In the genomic region with DNA sequence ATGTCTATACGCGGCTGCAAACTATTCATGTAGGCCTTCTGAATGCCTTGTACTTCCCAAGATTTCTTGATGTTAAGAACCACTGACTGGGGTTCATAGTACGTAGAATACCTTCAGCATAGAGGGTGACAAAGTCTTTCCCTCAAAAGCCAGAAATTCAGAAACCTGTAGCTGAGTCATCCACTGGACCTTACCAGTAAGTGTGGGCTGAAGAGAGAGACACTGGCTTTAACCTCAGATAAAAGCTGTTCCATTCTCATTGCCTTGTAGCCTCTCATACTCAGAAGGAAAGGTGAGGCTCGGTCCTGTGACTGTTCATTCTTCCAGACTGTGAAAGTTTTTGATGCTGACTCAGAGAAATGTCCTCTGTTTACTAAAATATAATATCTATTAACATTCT, we compare ENCODE assay signal across 6 cellular contexts. TPM values are rescaled to one million over a fixed set of nuclear protein-coding genes. Genes with fewer than 3 reads are reported as not detected.
"Had no signal": no experiment of that assay in that cellular context is flagged by ENCODE, and none has a peak within 500 bp of the region (broad histone marks: within the 10 kb centered on the region; RNA-seq: fewer than 3 reads in every experiment).

No MANE protein-coding gene starts in this region.

RNA-seq across cellular contexts. Expression of a gene that starts 9.5 kb away (rescaled TPM):
- total RNA-seq: GM23248, H1, H4, H7, H9, HFFc6 had no signal
